In the genomic region with DNA sequence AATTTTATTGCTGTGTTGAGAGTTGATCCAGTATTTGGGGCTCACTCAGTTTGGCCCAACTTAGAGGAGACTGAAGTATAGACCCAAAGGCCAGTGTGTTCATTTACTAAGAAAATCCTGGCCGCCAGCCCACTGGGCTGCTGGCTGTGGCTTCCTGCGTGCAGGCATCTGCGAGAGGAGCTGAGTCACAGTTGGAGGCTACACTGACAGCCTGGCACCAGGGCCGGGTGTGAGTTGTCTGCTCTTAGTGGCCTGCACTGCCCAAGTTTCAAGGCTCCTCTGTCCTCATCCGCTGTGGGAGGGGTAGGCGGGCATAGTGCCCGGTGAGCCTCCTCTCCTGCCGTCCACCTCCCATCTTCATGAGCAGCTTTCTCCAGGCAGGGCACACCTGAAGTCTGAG, we compare ENCODE assay signal across 8 cellular contexts. TPM values are rescaled to one million over a fixed set of nuclear protein-coding genes. Genes with fewer than 3 reads are reported as not detected.
DNase-seq lines count a peak whose midpoint lies in the region; ATAC-seq and TF ChIP-seq lines count a peak whose summit lies in the region.

No MANE protein-coding gene starts in this region.

- H3K27me3 ChIP-seq in MG63 (no peaks in the 10 kb centered on the region), brain microvascular endothelial cell (replicated peaks) (no peaks in the 10 kb centered on the region)

- H3K4me3 ChIP-seq in MG63 = no peak overlapping the region
- H3K4me3 ChIP-seq in brain microvascular endothelial cell (ENCODE audit: low read depth, low read length) = no peak overlapping the region

- H3K4me1 Mint-ChIP-seq in stimulated activated naive CD8-positive, alpha-beta T cell treated with anti-CD3 and anti-CD28 coated beads, Interleukin-15, Interleukin-2, amounts not matched to agents 100 ng/mL and 50 ng/mL, for 24 hours (ENCODE audit: low read depth) = peaks cover 41% of the 10 kb centered on the region

- H3K36me3 Mint-ChIP-seq in stimulated activated naive CD8-positive, alpha-beta T cell treated with anti-CD3 and anti-CD28 coated beads, Interleukin-15, Interleukin-2, amounts not matched to agents 100 ng/mL and 50 ng/mL, for 24 hours (ENCODE audit: low read depth) = peaks cover 46% of the 10 kb centered on the region

- no peak for TF ChIP-seq CTCF in brain microvascular endothelial cell (IDR thresholded peaks at IDR 0.05; ENCODE audit: low read depth, low read length, missing control alignments)

- no peaks in the 10 kb centered on the region for H3K27me3 Mint-ChIP-seq in stimulated activated naive CD8-positive, alpha-beta T cell treated with anti-CD3 and anti-CD28 coated beads, Interleukin-15, Interleukin-2, amounts not matched to agents 100 ng/mL and 50 ng/mL, for 24 hours

- peak; percentile 94 for DNase-seq in AG08395 (ENCODE audit: low spot score)
- peak; percentile 98 for DNase-seq in MG63
- peak; percentile 92 for DNase-seq in brain microvascular endothelial cell
- peak; percentile 73 for DNase-seq in kidney glomerular epithelial cell (lab: John Stamatoyannopoulos, UW)

- peak overlapping the region; percentile 57 for H3K27ac Mint-ChIP-seq in stimulated activated naive CD8-positive, alpha-beta T cell treated with anti-CD3 and anti-CD28 coated beads, Interleukin-15, Interleukin-2, amounts not matched to agents 100 ng/mL and 50 ng/mL, for 24 hours

- in situ Hi-C loops in brain microvascular endothelial cell (cut with HindIII; ENCODE audit: low pct_ligation_motif_present, low sequenced_read_pairs) = no loop called here

- no peak overlapping the region for H3K4me3 Mint-ChIP-seq in stimulated activated naive CD8-positive, alpha-beta T cell treated with anti-CD3 and anti-CD28 coated beads, Interleukin-15, Interleukin-2, amounts not matched to agents 100 ng/mL and 50 ng/mL, for 24 hours

- H3K9me3 ChIP-seq in MG63 = no peaks in the 10 kb centered on the region

- peak overlapping the region; percentile 61 for H3K27ac ChIP-seq in brain microvascular endothelial cell

- ATAC-seq in GM19463 (IDR thresholded peaks at IDR 0.05; ENCODE audit: unreplicated experiment) = no peak
- no peak for ATAC-seq in GM21717 (IDR thresholded peaks at IDR 0.05; ENCODE audit: unreplicated experiment)
- no peak for ATAC-seq in GM18498 (IDR thresholded peaks at IDR 0.05; ENCODE audit: unreplicated experiment)

- H3K9me3 Mint-ChIP-seq in stimulated activated naive CD8-positive, alpha-beta T cell treated with anti-CD3 and anti-CD28 coated beads, Interleukin-15, Interleukin-2, amounts not matched to agents 100 ng/mL and 50 ng/mL, for 24 hours = no peaks in the 10 kb centered on the region

- peaks cover 45% of the 10 kb centered on the region for H3K36me3 ChIP-seq in MG63
- peaks cover 71% of the 10 kb centered on the region for H3K36me3 ChIP-seq in brain microvascular endothelial cell (replicated peaks)

RNA-seq across cellular contexts. Expression of gene PLD6, which starts 54.2 kb away (rescaled TPM):
- total RNA-seq in MG63 (2014; rRNA removed; shearing (Covaris generic); ENCODE audit: low replicate concordance) = 3.0 and 6.6 TPM in 2 replicates
